ENCODE assay signal across 27 cellular contexts in genomic region chr4:78588894-78589545, GRCh38. TPM values are rescaled to one million over a fixed set of nuclear protein-coding genes. Genes with fewer than 3 reads are reported as not detected.
DNase-seq lines count a peak whose midpoint lies in the region; ATAC-seq, FAIRE-seq and TF ChIP-seq lines count a peak whose summit lies in the region.
"Had no signal": no experiment of that assay in that cellular context is flagged by ENCODE, and none has a peak within 500 bp of the region (broad histone marks: within the 10 kb centered on the region; RNA-seq: fewer than 3 reads in every experiment).

No MANE protein-coding gene starts in this region.

- 1% methylated on average over 4 of the region's 4 CpGs for WGBS in GM12878 (ENCODE audit: insufficient coverage, insufficient replicate concordance, low lambda C conversion rate, missing lambda C conversion rate)

- H3K79me2 ChIP-seq in GM12878 (ENCODE audit: control insufficient read depth, insufficient read depth, low read length): no peaks in the 10 kb centered on the region

- no peaks in the 10 kb centered on the region for H3K36me3 ChIP-seq in GM12878 (ENCODE audit: control insufficient read depth in 2 of 2, insufficient read depth in 2 of 2, low read length in 1 of 2)
- H3K36me3 ChIP-seq: right lobe of liver, WERI-Rb-1 had no signal

- no TSS peak for BruUV-seq in GM12878 (replicated peaks; lab: Mats Ljungman, UMichigan)

- SMC1A ChIA-PET in GM12878 (lab: Charles Lee; ENCODE audit: uncharacterized antibody, unreplicated experiment): interaction anchor here (0.9 to 5.6 kb wide), 3 partner anchors 9 to 22 kb away, joined by 3 to 69 read pairs (median 4); no protein-coding TSS in a partner anchor

- TF ChIP-seq POLR2A in GM12878 (IDR thresholded peaks at IDR 0.05; ENCODE audit: low read depth, low read length): no peak

- H3K4me1 ChIP-seq in GM12878 (ENCODE audit: control insufficient read depth, insufficient read depth, low read length): no peaks in the 10 kb centered on the region
- H3K4me1 ChIP-seq: right lobe of liver, thyroid gland had no signal

- H3K4me1 Mint-ChIP-seq in stimulated activated naive B cell treated with anti-CD40 and anti-IgM and Interleukin-4, amounts not matched to agents 10 μg/mL and 1 μg/mL and 100 μg/mL, for 72 hours: peaks cover 12 to 16% of the 10 kb centered on the region in 2 donors
- H3K4me1 Mint-ChIP-seq: CD8-positive, alpha-beta memory T cell had no signal

- no peak for TF ChIP-seq CTCF in GM12878 (IDR thresholded peaks at IDR 0.05 in 2 of 3, conservative IDR thresholded peaks at IDR 0.05 in 1 of 3; ENCODE audit: control insufficient read depth in 2 of 3, extremely low read depth in 1 of 3, insufficient read depth in 1 of 3, low read depth in 3 of 3, low read length in 3 of 3)

- H3K9me3 ChIP-seq in GM12878 (replicated peaks; ENCODE audit: control insufficient read depth, insufficient read depth, low read length): no peaks in the 10 kb centered on the region
- H3K9me3 ChIP-seq: right lobe of liver, thyroid gland had no signal

- H3K27ac ChIP-seq in GM12878 (ENCODE audit: control insufficient read depth, insufficient read depth): no peak overlapping the region
- H3K27ac ChIP-seq: right lobe of liver, SK-N-MC, thyroid gland, WERI-Rb-1 had no signal

- no peak overlapping the region for H2AFZ ChIP-seq in GM12878 (ENCODE audit: control insufficient read depth, low read depth, low read length)

- no peaks in the 10 kb centered on the region for H3K27me3 ChIP-seq in GM12878 (replicated peaks in 1 of 2; ENCODE audit: control insufficient read depth in 2 of 2, insufficient read depth in 2 of 2, low read length in 1 of 2)
- H3K27me3 ChIP-seq: right lobe of liver, thyroid gland had no signal

- no peaks in the 10 kb centered on the region for H3K36me3 Mint-ChIP-seq in stimulated activated naive B cell treated with anti-CD40 and anti-IgM and Interleukin-4, amounts not matched to agents 10 μg/mL and 1 μg/mL and 100 μg/mL, for 72 hours
- H3K36me3 Mint-ChIP-seq: activated naive CD4-positive, alpha-beta T cell treated with anti-CD3 and anti-CD28 coated beads, Interleukin-2, amount 50 U/mL, for 72 hours; CD8-positive, alpha-beta memory T cell had no signal

- H3K4me3 ChIP-seq in GM12878: no peak overlapping the region
- H3K4me3 ChIP-seq: dorsolateral prefrontal cortex, right lobe of liver, SK-N-MC, thyroid gland had no signal

- no peaks in the 10 kb centered on the region for H4K20me1 ChIP-seq in GM12878 (ENCODE audit: control insufficient read depth, insufficient read depth)

- CTCF ChIA-PET in GM12878 (lab: Yijun Ruan, JAX): interaction anchor here (0.6 to 6.4 kb wide), 8 partner anchors 9 to 544 kb away, joined by 3 to 39 read pairs (median 4); no protein-coding TSS in a partner anchor

- H3K4me3 Mint-ChIP-seq in stimulated activated naive B cell treated with anti-CD40 and anti-IgM and Interleukin-4, amounts not matched to agents 10 μg/mL and 1 μg/mL and 100 μg/mL, for 72 hours: no peak overlapping the region
- H3K4me3 Mint-ChIP-seq: CD8-positive, alpha-beta memory T cell; stimulated activated naive CD8-positive, alpha-beta T cell treated with anti-CD3 and anti-CD28 coated beads, Interleukin-15, Interleukin-2, amounts not matched to agents 100 ng/mL and 50 ng/mL, for 24 hours had no signal

- ATAC-seq in GM21447 (IDR thresholded peaks at IDR 0.05; ENCODE audit: unreplicated experiment) (peak; percentile 92), GM12878 (peak; percentile 69), GM19452 (IDR thresholded peaks at IDR 0.05; ENCODE audit: unreplicated experiment) (no peak)
- peak; percentile 49 to 75 for ATAC-seq in stimulated activated naive B cell treated with anti-CD40 and anti-IgM and Interleukin-4, amounts not matched to agents 10 μg/mL and 1 μg/mL and 100 μg/mL, for 72 hours (replicated peaks)
- ATAC-seq in stimulated activated naive CD8-positive, alpha-beta T cell treated with anti-CD3 and anti-CD28 coated beads, Interleukin-15, Interleukin-2, amounts not matched to agents 100 U/mL and 50 U/mL, for 24 hours: no peak
- ATAC-seq: right lobe of liver had no signal

- no peak overlapping the region for H3K4me2 ChIP-seq in GM12878 (ENCODE audit: control insufficient read depth, insufficient read depth)

- intact Hi-C loops in GM12878 (cut with micrococcal nuclease; ENCODE audit: unreplicated experiment): no loop called here

- TF ChIP-seq EP300 in GM12878 (IDR thresholded peaks at IDR 0.05; ENCODE audit: borderline replicate concordance in 1 of 2, control insufficient read depth in 1 of 2, low read depth in 2 of 2, low read length in 2 of 2): no peak

- no peak for FAIRE-seq in GM12878 (lab: Jason Lieb, UNC)
- FAIRE-seq: G401.6 had no signal

- no peaks in the 10 kb centered on the region for H3K27me3 Mint-ChIP-seq in stimulated activated naive B cell treated with anti-CD40 and anti-IgM and Interleukin-4, amounts not matched to agents 10 μg/mL and 1 μg/mL and 100 μg/mL, for 72 hours
- H3K27me3 Mint-ChIP-seq: stimulated activated naive CD8-positive, alpha-beta T cell treated with anti-CD3 and anti-CD28 coated beads, Interleukin-15, Interleukin-2, amounts not matched to agents 100 ng/mL and 50 ng/mL, for 24 hours had no signal

- DNase-seq in GM12878 (ENCODE audit: low read depth, low spot score) (no peak), iris pigment epithelial cell (ENCODE audit: low read depth) (peak; percentile 53), NCI-H2227 (lab: John Stamatoyannopoulos, UW; ENCODE audit: unreplicated experiment) (no peak)
- DNase-seq in stimulated activated naive B cell treated with anti-CD40 and anti-IgM and Interleukin-4, amounts not matched to agents 10 μg/mL and 1 μg/mL and 100 μg/mL, for 72 hours: no peak
- no peak for DNase-seq in stimulated activated naive CD8-positive, alpha-beta T cell treated with anti-CD3 and anti-CD28 coated beads, Interleukin-15, Interleukin-2, amounts not matched to agents 100 U/mL and 50 U/mL, for 24 hours
- DNase-seq: activated CD4-positive, alpha-beta T cell treated with anti-CD3 and anti-CD28 coated beads, Interleukin-2, amount 50 U/mL, for 48 hours; activated CD8-positive, alpha-beta memory T cell treated with anti-CD3 and anti-CD28 coated beads, Interleukin-2, amount 50 U/mL, for 48 hours; CD8-positive, alpha-beta memory T cell; DMS153; dorsolateral prefrontal cortex; GOT3; head of caudate nucleus; KG1; mesendoderm; NCI-H2171 treated with DMSO at 0.1 percent for 48 hours; NCI-H526 treated with DMSO at 0.1 percent for 48 hours; right lobe of liver; RPMI8226; thyroid gland; WERI-Rb-1 had no signal

- no peaks in the 10 kb centered on the region for H3K9me3 Mint-ChIP-seq in stimulated activated naive B cell treated with anti-CD40 and anti-IgM and Interleukin-4, amounts not matched to agents 10 μg/mL and 1 μg/mL and 100 μg/mL, for 72 hours
- H3K9me3 Mint-ChIP-seq: activated T-helper 2 cell treated with anti-CD3 and anti-CD28 coated beads, Interferon-gamma antibody, Interleukin-2, Interleukin-4, amounts not matched to agents 10 μg/mL and 5 μg/mL and 100 μg/mL, durations not matched to agents 14 hours and 24 hours and 36 hours; CD8-positive, alpha-beta memory T cell; stimulated activated naive CD8-positive, alpha-beta T cell treated with anti-CD3 and anti-CD28 coated beads, Interleukin-15, Interleukin-2, amounts not matched to agents 100 ng/mL and 50 ng/mL, for 24 hours had no signal

- no peak for TF ChIP-seq RAD21 in GM12878 (IDR thresholded peaks at IDR 0.05; ENCODE audit: insufficient read depth, low read depth, low read length)

- in situ Hi-C loops in GM12878 (cut with MboI): no loop called here

- H3K9ac ChIP-seq in GM12878 (ENCODE audit: control insufficient read depth, insufficient read depth, low read length): no peak overlapping the region

- POLR2A ChIA-PET in GM12878 (lab: Charles Lee): no interaction called here

- no peak overlapping the region for H3K27ac Mint-ChIP-seq in stimulated activated naive B cell treated with anti-CD40 and anti-IgM and Interleukin-4, amounts not matched to agents 10 μg/mL and 1 μg/mL and 100 μg/mL, for 72 hours
- H3K27ac Mint-ChIP-seq: activated naive CD4-positive, alpha-beta T cell treated with anti-CD3 and anti-CD28 coated beads, Interleukin-2, amount 50 U/mL, for 72 hours; activated T-helper 2 cell treated with anti-CD3 and anti-CD28 coated beads, Interferon-gamma antibody, Interleukin-2, Interleukin-4, amounts not matched to agents 10 μg/mL and 5 μg/mL and 100 μg/mL, durations not matched to agents 14 hours and 24 hours and 36 hours; CD8-positive, alpha-beta memory T cell; stimulated activated naive CD8-positive, alpha-beta T cell treated with anti-CD3 and anti-CD28 coated beads, Interleukin-15, Interleukin-2, amounts not matched to agents 100 ng/mL and 50 ng/mL, for 24 hours had no signal

- RAD21 ChIA-PET in GM12878 (lab: Charles Lee; ENCODE audit: unreplicated experiment): interaction anchor here (0.6 to 1.4 kb wide), 2 partner anchors 37 to 529 kb away, joined by 3 to 4 read pairs; no protein-coding TSS in a partner anchor

TF ChIP-seq in GM12878, 131 proteins besides CTCF, POLR2A, EP300 and RAD21:
- TF ChIP-seq MTA2 (IDR thresholded peaks at IDR 0.05; ENCODE audit: low read depth): no peak
TF ChIP-seq in GM12878: peak in this region for 0.

RNA-seq across cellular contexts. Expression of gene ANXA3, which starts 37.5 kb away (rescaled TPM):
- total RNA-seq in GM12878 (2013; cell fraction: nucleolus; rRNA removed): 1.3 and 3.0 TPM in 2 replicates
- total RNA-seq in GM12878 (2014; rRNA removed) (0.28 and 0.33 TPM in 2 replicates), GM12878 (2014; rRNA removed; fragmentation: Illumina TruSeq; extraction: Trizol) (0.58 and 0.78 TPM in 2 replicates), GM12878 (2021) (1.1 and 1.2 TPM in 2 replicates)
- not detected for polyA plus RNA-seq in GM12878 (2011; ENCODE audit: low read depth)
- polyA plus RNA-seq in GM12878 (2011; rRNA removed) (14.7 and 23.4 TPM in 2 replicates), GM12878 (2014; fragmentation: Illumina TruSeq; extraction: Trizol) (0.85 and 0.89 TPM in 2 replicates), GM12878 (2014; fragmentation: Nextera tagmentation; extraction: Ambion mirVana) (under 1 TPM; 0.90 to 0.92 TPM), GM12878 (2014; rRNA removed) (0.32 and 0.74 TPM in 2 replicates), GM12878 (2016; fragmentation: Nextera tagmentation; extraction: Ambion mirVana) (1 to 10 TPM; 1.2 to 2.1 TPM)
- 12.7 and 13.3 TPM in 2 replicates for polyA plus RNA-seq in GM12878 (2011; cell fraction: cytosol; rRNA removed)
- 10.1 and 13.7 TPM in 2 replicates for polyA plus RNA-seq in GM12878 (2011; cell fraction: nucleus; rRNA removed)
- not detected in 2 replicates for polyA plus RNA-seq in GM12878 (2012)
- 11.5 and 13.7 TPM in 2 replicates for polyA minus RNA-seq in GM12878 (2011; rRNA and poly(A)+ RNA removed)
- 6.5 and 14.3 TPM in 2 replicates for polyA minus RNA-seq in GM12878 (2011; cell fraction: cytosol; rRNA and poly(A)+ RNA removed)
- 8.3 and 8.7 TPM in 2 replicates for polyA minus RNA-seq in GM12878 (2011; cell fraction: nucleus; rRNA and poly(A)+ RNA removed)
- total RNA-seq: activated T-helper 2 cell treated with anti-CD3 and anti-CD28 coated beads, Interferon-gamma antibody, Interleukin-2, Interleukin-4, amounts not matched to agents 10 μg/mL and 5 μg/mL and 100 μg/mL, durations not matched to agents 14 hours and 24 hours and 36 hours; CD8-positive, alpha-beta memory T cell had no signal
- polyA plus RNA-seq: CD8-positive, alpha-beta memory T cell had no signal

Comparison
In these comparisons a context has a peak if more than half of its experiments do, and no peak if none do; other contexts are left out.
1. ATAC-seq: peak in GM21447 (single experiment), GM12878 (single experiment) and stimulated activated naive B cell treated with anti-CD40 and anti-IgM and Interleukin-4, amounts not matched to agents 10 μg/mL and 1 μg/mL and 100 μg/mL, for 72 hours (2 of 2); none in GM19452 (single experiment) and stimulated activated naive CD8-positive, alpha-beta T cell treated with anti-CD3 and anti-CD28 coated beads, Interleukin-15, Interleukin-2, amounts not matched to agents 100 U/mL and 50 U/mL, for 24 hours (single experiment).